ENCODE assay signal across 1 cellular context in genomic region chr20:32476684-32477593, GRCh38.
TF ChIP-seq lines count a peak whose summit lies in the region.

No MANE protein-coding gene starts in this region.

TF ChIP-seq in WTC11, 78 proteins besides CTCF, POLR2A, EP300 and RAD21 (continued from another document):
- TF ChIP-seq AFF4 (CRISPR knock-in tag; IDR thresholded peaks at IDR 0.05; ENCODE audit: borderline replicate concordance) (no peak), JAZF1 (CRISPR knock-in tag; IDR thresholded peaks at IDR 0.05) (no peak), TEAD4 (CRISPR knock-in tag; IDR thresholded peaks at IDR 0.05) (no peak), CREB1 (CRISPR knock-in tag; IDR thresholded peaks at IDR 0.05) (no peak), NR2C2 (CRISPR knock-in tag; IDR thresholded peaks at IDR 0.05) (no peak), ZNF423 (CRISPR knock-in tag; IDR thresholded peaks at IDR 0.05) (no peak), NFATC4 (CRISPR knock-in tag; IDR thresholded peaks at IDR 0.05) (no peak)
- TF ChIP-seq, protein P1, sequence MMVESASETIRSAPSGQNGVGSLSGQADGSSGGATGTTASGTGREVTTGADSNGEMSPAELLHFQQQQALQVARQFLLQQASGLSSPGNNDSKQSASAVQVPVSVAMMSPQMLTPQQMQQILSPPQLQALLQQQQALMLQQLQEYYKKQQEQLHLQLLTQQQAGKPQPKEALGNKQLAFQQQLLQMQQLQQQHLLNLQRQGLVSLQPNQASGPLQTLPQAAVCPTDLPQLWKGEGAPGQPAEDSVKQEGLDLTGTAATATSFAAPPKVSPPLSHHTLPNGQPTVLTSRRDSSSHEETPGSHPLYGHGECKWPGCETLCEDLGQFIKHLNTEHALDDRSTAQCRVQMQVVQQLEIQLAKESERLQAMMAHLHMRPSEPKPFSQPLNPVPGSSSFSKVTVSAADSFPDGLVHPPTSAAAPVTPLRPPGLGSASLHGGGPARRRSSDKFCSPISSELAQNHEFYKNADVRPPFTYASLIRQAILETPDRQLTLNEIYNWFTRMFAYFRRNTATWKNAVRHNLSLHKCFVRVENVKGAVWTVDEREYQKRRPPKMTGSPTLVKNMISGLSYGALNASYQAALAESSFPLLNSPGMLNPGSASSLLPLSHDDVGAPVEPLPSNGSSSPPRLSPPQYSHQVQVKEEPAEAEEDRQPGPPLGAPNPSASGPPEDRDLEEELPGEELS (CRISPR knock-in tag; IDR thresholded peaks at IDR 0.05) = no peak
